1 cellular context compared by ENCODE assay signal in genomic region chr5:141716468-141716867, GRCh38.
TF ChIP-seq lines count a peak whose summit lies in the region.

No MANE protein-coding gene starts in this region.

TF ChIP-seq in H1, 55 proteins besides CTCF, POLR2A, EP300 and RAD21 (continued from another document):
- TF ChIP-seq NRF1 (IDR thresholded peaks at IDR 0.05; ENCODE audit: low read depth, low read length) (no peak), TEAD4 (IDR thresholded peaks at IDR 0.05; ENCODE audit: low read depth, low read length) (no peak), SIN3A (conservative IDR thresholded peaks at IDR 0.05 in 1 of 2, IDR thresholded peaks at IDR 0.05 in 1 of 2; ENCODE audit: low read depth in 1 of 2, low read length in 2 of 2) (no peak), HDAC2 (IDR thresholded peaks at IDR 0.05; ENCODE audit: borderline replicate concordance in 1 of 2, low read depth in 2 of 2, low read length in 2 of 2) (peak in 1 of 2 experiments; percentile 72; a peak in 1 of 4 replicates), TCF12 (IDR thresholded peaks at IDR 0.05; ENCODE audit: low read depth, low read length) (no peak), KDM1A (IDR thresholded peaks at IDR 0.05; ENCODE audit: borderline replicate concordance, low read length) (peak; percentile 88)
